ENCODE assay signal across 10 cellular contexts in genomic region chr4:26788341-26788733, GRCh38.
DNase-seq lines count a peak whose midpoint lies in the region; ATAC-seq and TF ChIP-seq lines count a peak whose summit lies in the region.
"Had no signal": no experiment of that assay in that cellular context is flagged by ENCODE, and none has a peak within 500 bp of the region (broad histone marks: within the 10 kb centered on the region; RNA-seq: fewer than 3 reads in every experiment).

No MANE protein-coding gene starts in this region.

- no peaks in the 10 kb centered on the region for H3K9me3 Mint-ChIP-seq in activated naive CD8-positive, alpha-beta T cell treated with anti-CD3 and anti-CD28 coated beads, Interleukin-2, amount 50 U/mL, for 24 hours
- H3K9me3 Mint-ChIP-seq in activated naive CD8-positive, alpha-beta T cell treated with anti-CD3 and anti-CD28 coated beads for 36 hours, result no peaks in the 10 kb centered on the region
- H3K9me3 Mint-ChIP-seq in activated CD8-positive, alpha-beta memory T cell treated with anti-CD3 and anti-CD28 coated beads, Interleukin-2, amount 10 ng/mL, durations not matched to agents 7 days and 5 days (ENCODE audit: low read depth), result no peaks in the 10 kb centered on the region

- H3K27ac ChIP-seq in stomach, result peak overlapping the region in 4 of 5 donors; percentile 4 to 66 (median 42)

- H3K36me3 Mint-ChIP-seq in activated naive CD8-positive, alpha-beta T cell treated with anti-CD3 and anti-CD28 coated beads, Interleukin-2, amount 50 U/mL, for 24 hours (ENCODE audit: low read depth), result no peaks in the 10 kb centered on the region
- peaks cover 4% of the 10 kb centered on the region for H3K36me3 Mint-ChIP-seq in activated naive CD8-positive, alpha-beta T cell treated with anti-CD3 and anti-CD28 coated beads for 36 hours
- no peaks in the 10 kb centered on the region for H3K36me3 Mint-ChIP-seq in activated CD8-positive, alpha-beta memory T cell treated with anti-CD3 and anti-CD28 coated beads, Interleukin-2, amount 10 ng/mL, durations not matched to agents 7 days and 5 days

- 30 to 52% (median 36%) methylated on average over 1 of the region's 1 CpG for WGBS in stomach, 5 donors

- CTCF ChIA-PET in activated CD8-positive, alpha-beta memory T cell treated with anti-CD3 and anti-CD28 coated beads, Interleukin-2, amount 10 ng/mL, durations not matched to agents 7 days and 5 days (lab: Charles Lee), result no interaction called here

- H3K27ac Mint-ChIP-seq in activated naive CD8-positive, alpha-beta T cell treated with anti-CD3 and anti-CD28 coated beads, Interleukin-2, amount 50 U/mL, for 24 hours, result no peak overlapping the region
- no peak overlapping the region for H3K27ac Mint-ChIP-seq in activated naive CD8-positive, alpha-beta T cell treated with anti-CD3 and anti-CD28 coated beads for 36 hours
- no peak overlapping the region for H3K27ac Mint-ChIP-seq in activated CD8-positive, alpha-beta memory T cell treated with anti-CD3 and anti-CD28 coated beads, Interleukin-2, amount 10 ng/mL, durations not matched to agents 7 days and 5 days

- no peaks in the 10 kb centered on the region for H3K9me3 ChIP-seq in iPS-15b (ENCODE audit: control insufficient read depth, insufficient read depth, low read length)
- H3K9me3 ChIP-seq in stomach, result no peaks in the 10 kb centered on the region

- H3K4me1 ChIP-seq in iPS-15b (ENCODE audit: control insufficient read depth, insufficient read depth, low read length), result peaks cover 4% of the 10 kb centered on the region
- H3K4me1 ChIP-seq in stomach, result peaks cover 0 to 18% (median 15%) of the 10 kb centered on the region in 4 donors

- peak; percentile 58 for ATAC-seq in activated naive CD8-positive, alpha-beta T cell treated with anti-CD3 and anti-CD28 coated beads, Interleukin-2, amount 50 U/mL, for 24 hours
- no peak for ATAC-seq in HG02870 (IDR thresholded peaks at IDR 0.05; ENCODE audit: unreplicated experiment)
- no peak for ATAC-seq in activated CD8-positive, alpha-beta memory T cell treated with anti-CD3 and anti-CD28 coated beads, Interleukin-2, amount 10 ng/mL, durations not matched to agents 7 days and 5 days

- H3K27me3 ChIP-seq in iPS-15b (ENCODE audit: control insufficient read depth, insufficient read depth, low read length) (no peaks in the 10 kb centered on the region), stomach (no peaks in the 10 kb centered on the region)

- intact Hi-C loops in stomach (cut with DNase I; ENCODE audit: low total_unique reads), result no loop called here

- peaks cover 26% of the 10 kb centered on the region for H3K4me1 Mint-ChIP-seq in activated naive CD8-positive, alpha-beta T cell treated with anti-CD3 and anti-CD28 coated beads, Interleukin-2, amount 50 U/mL, for 24 hours
- peaks cover 13% of the 10 kb centered on the region for H3K4me1 Mint-ChIP-seq in activated naive CD8-positive, alpha-beta T cell treated with anti-CD3 and anti-CD28 coated beads for 36 hours
- H3K4me1 Mint-ChIP-seq in activated CD8-positive, alpha-beta memory T cell treated with anti-CD3 and anti-CD28 coated beads, Interleukin-2, amount 10 ng/mL, durations not matched to agents 7 days and 5 days, result peaks cover 3% of the 10 kb centered on the region

- no peak for TF ChIP-seq POLR2A in stomach (IDR thresholded peaks at IDR 0.05)

- peaks cover 2% of the 10 kb centered on the region for H3K27me3 Mint-ChIP-seq in activated naive CD8-positive, alpha-beta T cell treated with anti-CD3 and anti-CD28 coated beads, Interleukin-2, amount 50 U/mL, for 24 hours
- no peaks in the 10 kb centered on the region for H3K27me3 Mint-ChIP-seq in activated naive CD8-positive, alpha-beta T cell treated with anti-CD3 and anti-CD28 coated beads for 36 hours
- H3K27me3 Mint-ChIP-seq in activated CD8-positive, alpha-beta memory T cell treated with anti-CD3 and anti-CD28 coated beads, Interleukin-2, amount 10 ng/mL, durations not matched to agents 7 days and 5 days, result peaks cover 2% of the 10 kb centered on the region

- H3K4me3 Mint-ChIP-seq in activated naive CD8-positive, alpha-beta T cell treated with anti-CD3 and anti-CD28 coated beads, Interleukin-2, amount 50 U/mL, for 24 hours, result no peak overlapping the region
- H3K4me3 Mint-ChIP-seq in activated naive CD8-positive, alpha-beta T cell treated with anti-CD3 and anti-CD28 coated beads for 36 hours, result no peak overlapping the region
- no peak overlapping the region for H3K4me3 Mint-ChIP-seq in activated CD8-positive, alpha-beta memory T cell treated with anti-CD3 and anti-CD28 coated beads, Interleukin-2, amount 10 ng/mL, durations not matched to agents 7 days and 5 days

- no peak for DNase-seq in activated naive CD8-positive, alpha-beta T cell treated with anti-CD3 and anti-CD28 coated beads, Interleukin-2, amount 50 U/mL, for 24 hours
- DNase-seq in activated naive CD8-positive, alpha-beta T cell treated with anti-CD3 and anti-CD28 coated beads for 36 hours, result no peak
- DNase-seq in OCI-M1 (lab: John Stamatoyannopoulos, UW) (peak; percentile 64), stomach (no peak), DMS53 (lab: John Stamatoyannopoulos, UW) (no peak)
- no peak for DNase-seq in activated CD8-positive, alpha-beta memory T cell treated with anti-CD3 and anti-CD28 coated beads, Interleukin-2, amount 10 ng/mL, durations not matched to agents 7 days and 5 days
- DNase-seq: activated B cell treated with CpG ODN at 0.5 μM for 24 hours, posterior cingulate gyrus had no signal

- no peak for TF ChIP-seq CTCF in stomach (IDR thresholded peaks at IDR 0.05)

- H3K36me3 ChIP-seq in iPS-15b (ENCODE audit: control insufficient read depth, insufficient read depth, low read length) (no peaks in the 10 kb centered on the region), stomach (no peaks in the 10 kb centered on the region)

- TF ChIP-seq EP300 in stomach (IDR thresholded peaks at IDR 0.05), result no peak

- peak overlapping the region; percentile 19 for H3K4me3 ChIP-seq in iPS-15b (ENCODE audit: low read depth, low read length)
- H3K4me3 ChIP-seq in stomach, result no peak overlapping the region

- no peak overlapping the region for H3K9ac ChIP-seq in iPS-15b (ENCODE audit: low read depth, low read length)
